In the genomic region with DNA sequence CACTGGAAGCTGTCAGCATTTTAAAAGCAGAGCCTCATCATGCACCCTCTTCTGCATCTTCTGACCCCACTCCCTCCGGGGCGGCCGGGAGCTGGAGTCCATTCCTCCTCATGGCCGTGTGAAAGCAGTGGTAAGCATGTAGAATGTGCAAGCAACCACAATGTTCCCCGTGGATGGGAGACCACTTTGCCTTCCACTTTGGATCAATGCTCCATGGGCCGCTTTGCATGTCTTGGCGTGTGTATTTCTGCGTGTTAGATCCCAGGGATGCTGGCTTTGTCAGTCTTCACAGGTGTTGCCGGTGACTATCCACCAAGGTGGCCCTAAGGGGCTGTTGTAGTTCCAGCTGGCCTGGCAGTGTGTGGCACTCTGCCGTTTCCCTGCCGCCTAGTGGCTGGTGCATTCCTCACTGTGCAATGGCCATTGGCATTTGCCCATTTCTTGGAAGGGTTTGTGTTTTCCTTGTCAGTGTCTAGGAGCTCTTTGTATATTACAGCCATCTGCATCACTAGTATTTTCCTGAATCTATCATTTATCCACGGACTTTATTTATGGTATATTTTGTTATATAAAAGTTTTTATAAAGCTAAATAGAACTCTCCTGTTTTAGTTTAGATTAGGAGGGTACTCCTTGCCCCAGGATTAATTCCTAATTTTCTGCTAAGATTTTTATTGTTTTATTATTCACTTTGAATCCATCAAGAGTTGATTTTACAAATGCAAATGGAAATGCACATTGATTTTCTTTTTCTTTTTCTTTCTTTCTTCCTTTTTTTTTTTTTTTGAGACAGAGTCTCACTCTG, we compare ENCODE assay signal across 9 cellular contexts. TPM values are rescaled to one million over a fixed set of nuclear protein-coding genes. Genes with fewer than 3 reads are reported as not detected.
DNase-seq lines count a peak whose midpoint lies in the region; ATAC-seq and TF ChIP-seq lines count a peak whose summit lies in the region.
"Had no signal": no experiment of that assay in that cellular context is flagged by ENCODE, and none has a peak within 500 bp of the region (broad histone marks: within the 10 kb centered on the region; RNA-seq: fewer than 3 reads in every experiment).

No MANE protein-coding gene starts in this region.

- ATAC-seq in HG03432 (IDR thresholded peaks at IDR 0.05; ENCODE audit: unreplicated experiment), result no peak
- no peak for ATAC-seq in stimulated activated effector memory CD8-positive, alpha-beta T cell treated with anti-CD3 and anti-CD28 coated beads, Interleukin-12 subunit alpha, Interleukin-12 subunit beta, amount 100 ng/mL, for 72 hours
- no peak for ATAC-seq in HG03039 (IDR thresholded peaks at IDR 0.05; ENCODE audit: unreplicated experiment)

- no peaks in the 10 kb centered on the region for H3K9me3 Mint-ChIP-seq in stimulated activated effector memory CD8-positive, alpha-beta T cell treated with anti-CD3 and anti-CD28 coated beads, Interleukin-12 subunit alpha, Interleukin-12 subunit beta, amount 100 ng/mL, for 72 hours

- intact Hi-C loops in posterior cingulate gyrus (cut with DNase I), result loop anchor here (5.0 kb wide), 1 partner anchor 107 kb away; the partner anchor contains the start of gene ALDH3A2

- DNase-seq in GM10266 (ENCODE audit: extremely low spot score), result no peak
- DNase-seq in NCI-H774 (lab: John Stamatoyannopoulos, UW), result peak; percentile 31
- no peak for DNase-seq in epithelial cell of proximal tubule (ENCODE audit: low read depth)
- peak; percentile 40 to 94 (median 67) for DNase-seq in posterior cingulate gyrus
- DNase-seq in stimulated activated effector memory CD8-positive, alpha-beta T cell treated with anti-CD3 and anti-CD28 coated beads, Interleukin-12 subunit alpha, Interleukin-12 subunit beta, amount 100 ng/mL, for 72 hours (ENCODE audit: low spot score in 2 of 2), result no peak
- no peak for DNase-seq in effector CD8-positive, alpha-beta T cell (lab: John Stamatoyannopoulos, UW)

- H3K4me1 Mint-ChIP-seq in stimulated activated effector memory CD8-positive, alpha-beta T cell treated with anti-CD3 and anti-CD28 coated beads, Interleukin-12 subunit alpha, Interleukin-12 subunit beta, amount 100 ng/mL, for 72 hours, result peaks cover 16% of the 10 kb centered on the region

- no peak overlapping the region for H3K4me3 ChIP-seq in epithelial cell of proximal tubule (ENCODE audit: low read depth, low read length)

- TF ChIP-seq CTCF in GM10266 (IDR thresholded peaks at IDR 0.05; ENCODE audit: control insufficient read depth, insufficient read depth, low read depth, missing control alignments) (peak; percentile 21), epithelial cell of proximal tubule (conservative IDR thresholded peaks at IDR 0.05; ENCODE audit: low read depth, low read length) (peak; percentile 84)

- no peak overlapping the region for H3K4me3 Mint-ChIP-seq in stimulated activated effector memory CD8-positive, alpha-beta T cell treated with anti-CD3 and anti-CD28 coated beads, Interleukin-12 subunit alpha, Interleukin-12 subunit beta, amount 100 ng/mL, for 72 hours

- no peaks in the 10 kb centered on the region for H3K36me3 Mint-ChIP-seq in stimulated activated effector memory CD8-positive, alpha-beta T cell treated with anti-CD3 and anti-CD28 coated beads, Interleukin-12 subunit alpha, Interleukin-12 subunit beta, amount 100 ng/mL, for 72 hours

- H3K27ac Mint-ChIP-seq in stimulated activated effector memory CD8-positive, alpha-beta T cell treated with anti-CD3 and anti-CD28 coated beads, Interleukin-12 subunit alpha, Interleukin-12 subunit beta, amount 100 ng/mL, for 72 hours, result no peak overlapping the region

RNA-seq across cellular contexts. Expression of gene ALDH3A1, which starts 5.8 kb away (rescaled TPM):
- 3.3 TPM in 1 of 2 replicates, not detected in the other for total RNA-seq in epithelial cell of proximal tubule

RNA-seq across cellular contexts. Expression of gene SLC47A2, which starts 37.5 kb away (rescaled TPM):
- total RNA-seq in epithelial cell of proximal tubule, result not detected in 2 replicates
- total RNA-seq: subcutaneous adipose tissue had no signal

Comparison
In these comparisons a context has a peak if more than half of its experiments do, and no peak if none do; other contexts are left out.
1. DNase-seq: peak in NCI-H774 (single experiment) and posterior cingulate gyrus (10 of 10); none in GM10266 (single experiment), epithelial cell of proximal tubule (single experiment), stimulated activated effector memory CD8-positive, alpha-beta T cell treated with anti-CD3 and anti-CD28 coated beads, Interleukin-12 subunit alpha, Interleukin-12 subunit beta, amount 100 ng/mL, for 72 hours (0 of 2) and effector CD8-positive, alpha-beta T cell (single experiment).